Comparison of ENCODE assay signal across 8 cellular contexts in the genomic region with DNA sequence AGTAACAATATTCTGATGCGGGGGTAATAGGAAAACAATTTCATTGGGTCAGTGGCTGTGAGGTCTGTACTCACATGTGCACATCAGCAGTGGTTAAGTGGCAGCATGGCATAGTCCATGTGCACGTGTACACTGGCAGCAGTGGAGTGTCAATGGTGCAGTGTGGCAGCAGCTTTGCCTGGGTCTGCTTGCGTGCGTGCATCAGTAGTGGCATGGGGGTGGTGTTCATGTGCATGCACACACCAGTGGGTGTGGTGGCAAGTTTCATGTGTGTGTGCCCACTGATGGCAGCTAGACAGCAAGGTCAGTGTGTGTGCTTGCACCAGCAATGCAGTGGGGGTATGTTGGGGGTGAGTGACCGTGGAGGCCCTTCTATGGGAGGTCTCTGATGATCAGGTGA.
"Had no signal": no experiment of that assay in that cellular context is flagged by ENCODE, and none has a peak within 500 bp of the region (broad histone marks: within the 10 kb centered on the region; RNA-seq: fewer than 3 reads in every experiment).

No MANE protein-coding gene starts in this region.

- H3K27ac Mint-ChIP-seq: HFFc6 had no signal

- H3K4me1 ChIP-seq: HAP-1 had no signal

- FAIRE-seq: HTR-8/SVneo, K562 had no signal

- H3K27ac ChIP-seq: GM23248 had no signal

- H2AFZ ChIP-seq: GM23248 had no signal

- H3K9me3 ChIP-seq: HAP-1 had no signal

- H3K36me3 ChIP-seq: HAP-1 had no signal

- ATAC-seq: HCT116, K562 had no signal

- H3K4me3 ChIP-seq: GM23248, HAP-1, K562 had no signal

- H3K4me3 Mint-ChIP-seq: HFFc6 had no signal

- DNase-seq: GM23248, GOT3, H7, HFFc6 had no signal

- H3K9ac ChIP-seq: GM23248 had no signal
